In genomic region chr4:77152421-77152820, GRCh38 we compare ENCODE assay signal across 1 cellular context.
TF ChIP-seq lines count a peak whose summit lies in the region.

No MANE protein-coding gene starts in this region.

TF ChIP-seq in GM23338, 12 proteins besides CTCF, POLR2A, EP300 and RAD21 (continued from another document):
- TF ChIP-seq ZNF462 (CRISPR knock-in tag; IDR thresholded peaks at IDR 0.05) (no peak), EZH2phosphoT487 (IDR thresholded peaks at IDR 0.05; ENCODE audit: unreplicated experiment) (no peak), POLR2AphosphoS5 (IDR thresholded peaks at IDR 0.05; ENCODE audit: low read depth) (no peak), ZNF114 (CRISPR knock-in tag; IDR thresholded peaks at IDR 0.05) (no peak), JUNB (IDR thresholded peaks at IDR 0.05; ENCODE audit: unreplicated experiment) (no peak), NANOG (IDR thresholded peaks at IDR 0.05; ENCODE audit: borderline replicate concordance) (no peak), REST (IDR thresholded peaks at IDR 0.05; ENCODE audit: unreplicated experiment) (no peak), EZH2 (IDR thresholded peaks at IDR 0.05; ENCODE audit: low read depth, unreplicated experiment) (no peak), ZNF331 (CRISPR knock-in tag; IDR thresholded peaks at IDR 0.05; ENCODE audit: low read depth) (no peak)
